Comparison of ENCODE assay signal across 19 cellular contexts in genomic region chr21:45574081-45574501, GRCh38. TPM values are rescaled to one million over a fixed set of nuclear protein-coding genes. Genes with fewer than 3 reads are reported as not detected.
DNase-seq lines count a peak whose midpoint lies in the region; ATAC-seq and TF ChIP-seq lines count a peak whose summit lies in the region.
"Had no signal": no experiment of that assay in that cellular context is flagged by ENCODE, and none has a peak within 500 bp of the region (broad histone marks: within the 10 kb centered on the region; RNA-seq: fewer than 3 reads in every experiment).

No MANE protein-coding gene starts in this region.

- TF ChIP-seq CTCF in thyroid gland (IDR thresholded peaks at IDR 0.05), result no peak

- no peak for TF ChIP-seq POLR2A in thyroid gland (IDR thresholded peaks at IDR 0.05)

- ATAC-seq in GM21737 (IDR thresholded peaks at IDR 0.05; ENCODE audit: unreplicated experiment), result no peak
- ATAC-seq: body of pancreas; gastrocnemius medialis; naive thymus-derived CD4-positive, alpha-beta T cell; PC-3 had no signal

- peaks cover 4 to 47% of the 10 kb centered on the region in 2 donors for H3K4me1 ChIP-seq in thyroid gland
- H3K4me1 ChIP-seq: body of pancreas, gastrocnemius medialis, SJCRH30 had no signal

- H3K27ac ChIP-seq in caudate nucleus (ENCODE audit: low read depth, low read length), result peak overlapping the region; percentile 71
- H3K27ac ChIP-seq in thyroid gland, result peak overlapping the region in 2 of 3 donors; percentile 55 to 56
- H3K27ac ChIP-seq: body of pancreas, gastrocnemius medialis, SJCRH30 had no signal

- H3K4me3 ChIP-seq in thyroid gland (replicated peaks in 1 of 3), result no peak overlapping the region
- H3K4me3 ChIP-seq: body of pancreas, gastrocnemius medialis, SJCRH30 had no signal

- no peaks in the 10 kb centered on the region for H3K9me3 ChIP-seq in thyroid gland
- H3K9me3 ChIP-seq: body of pancreas, gastrocnemius medialis, SJCRH30 had no signal

- no peaks in the 10 kb centered on the region for H3K36me3 ChIP-seq in thyroid gland
- H3K36me3 ChIP-seq: gastrocnemius medialis, SJCRH30 had no signal

- intact Hi-C loops in thyroid gland (cut with DNase I), result no loop called here

- peak; percentile 31 for DNase-seq in activated effector memory CD4-positive, alpha-beta T cell treated with anti-CD3 and anti-CD28 coated beads, Interleukin-2, amount 50 U/mL, for 16 hours
- DNase-seq in activated effector memory CD4-positive, alpha-beta T cell treated with Interleukin-2 at 50 U/mL for 16 hours, result no peak
- DNase-seq in caudate nucleus (lab: John Stamatoyannopoulos, UW), result no peak
- DNase-seq in mesenteric fat pad (ENCODE audit: low spot score), result peak; percentile 83
- DNase-seq in thyroid gland, result no peak
- DNase-seq in DMS53 treated with DMSO at 0.1 percent for 48 hours (lab: John Stamatoyannopoulos, UW; ENCODE audit: unreplicated experiment), result no peak
- DNase-seq in kidney glomerular epithelial cell (lab: John Stamatoyannopoulos, UW), result no peak
- DNase-seq: ACHN; activated CD4-positive, alpha-beta T cell treated with anti-CD3 and anti-CD28 coated beads, Interleukin-2, amount 50 U/mL, for 1 hour; activated T-cell treated with anti-CD3 and anti-CD28 coated beads, Interleukin-2, amount 50 U/mL, for 1 hour; body of pancreas; erythroblast; gastrocnemius medialis; naive thymus-derived CD4-positive, alpha-beta T cell; NCI-H1417 treated with DMSO at 0.1 percent for 48 hours; NCI-H69; PC-3; SJCRH30 had no signal

- no peaks in the 10 kb centered on the region for H3K27me3 ChIP-seq in thyroid gland

- WGBS in thyroid gland, 2 donors, result 78 to 80% methylated on average over 23 to 25 of the region's 25 CpGs

RNA-seq across cellular contexts. Expression of gene SLC19A1, which starts 31.9 kb away (rescaled TPM):
- 21.7 TPM for total RNA-seq in mesenteric fat pad
- total RNA-seq in thyroid gland, result 10 to 100 TPM in 3 of 4 donors, 1 to 10 TPM in 1; 7.6 to 15.5 (median 12.2) TPM

Comparison
In these comparisons a context has a peak if more than half of its experiments do, and no peak if none do; other contexts are left out.
1. DNase-seq: peak in activated effector memory CD4-positive, alpha-beta T cell treated with anti-CD3 and anti-CD28 coated beads, Interleukin-2, amount 50 U/mL, for 16 hours (single experiment) and mesenteric fat pad (single experiment); none in activated effector memory CD4-positive, alpha-beta T cell treated with Interleukin-2 at 50 U/mL for 16 hours (single experiment), caudate nucleus (0 of 61), thyroid gland (0 of 2), DMS53 treated with DMSO at 0.1 percent for 48 hours (single experiment) and kidney glomerular epithelial cell (single experiment).